Comparison of ENCODE assay signal across 16 cellular contexts in genomic region chr1:57727121-57727520, GRCh38.
"Had no signal": no experiment of that assay in that cellular context is flagged by ENCODE, and none has a peak within 500 bp of the region (broad histone marks: within the 10 kb centered on the region; RNA-seq: fewer than 3 reads in every experiment).

No MANE protein-coding gene starts in this region.

- H3K36me3 ChIP-seq: brain microvascular endothelial cell, lower lobe of right lung, thyroid gland, WERI-Rb-1 had no signal

- H3K4me3 ChIP-seq: dorsolateral prefrontal cortex, lower lobe of right lung, thyroid gland had no signal

- H3K27me3 ChIP-seq: brain microvascular endothelial cell, dorsolateral prefrontal cortex, thyroid gland had no signal

- H3K4me1 ChIP-seq: lower lobe of right lung, parathyroid adenoma, thyroid gland had no signal

- H3K9me3 ChIP-seq: lower lobe of right lung, thyroid gland had no signal

- H2AFZ ChIP-seq: parathyroid adenoma had no signal

- DNase-seq: activated CD4-positive, alpha-beta T cell treated with anti-CD3 and anti-CD28 coated beads, Interleukin-2, amount 50 U/mL, for 4 hours; activated effector memory CD4-positive, alpha-beta T cell treated with anti-CD3 and anti-CD28 coated beads, Interleukin-2, amount 50 U/mL, for 16 hours; activated naive CD4-positive, alpha-beta T cell treated with anti-CD3 and anti-CD28 coated beads, Interleukin-2, amount 50 U/mL, for 16 hours; activated T-cell treated with anti-CD3 and anti-CD28 coated beads, Interleukin-2, amount 50 U/mL, for 72 hours; aorta; brain microvascular endothelial cell; central memory CD4-positive, alpha-beta T cell; dorsolateral prefrontal cortex; foreskin fibroblast; left colon; lower lobe of right lung; stimulated activated naive CD4-positive, alpha-beta T cell treated with Interleukin-2 at 50 U/mL for 16 hours; thyroid gland; WERI-Rb-1 had no signal

- H3K9ac ChIP-seq: parathyroid adenoma had no signal

- H3K79me2 ChIP-seq: parathyroid adenoma had no signal

- ATAC-seq: activated T-cell treated with anti-CD3 and anti-CD28 coated beads, Interleukin-2, amount 50 U/mL, for 72 hours; left colon; lower lobe of right lung; natural killer cell treated with Interleukin-12 subunit alpha and Interleukin-12 subunit beta and Interleukin-15 and Interleukin-18, amount 100 ng/mL, for 72 hours had no signal

- H3K27ac ChIP-seq: brain microvascular endothelial cell, dorsolateral prefrontal cortex, lower lobe of right lung, parathyroid adenoma, thyroid gland, WERI-Rb-1 had no signal
